In the genomic region with DNA sequence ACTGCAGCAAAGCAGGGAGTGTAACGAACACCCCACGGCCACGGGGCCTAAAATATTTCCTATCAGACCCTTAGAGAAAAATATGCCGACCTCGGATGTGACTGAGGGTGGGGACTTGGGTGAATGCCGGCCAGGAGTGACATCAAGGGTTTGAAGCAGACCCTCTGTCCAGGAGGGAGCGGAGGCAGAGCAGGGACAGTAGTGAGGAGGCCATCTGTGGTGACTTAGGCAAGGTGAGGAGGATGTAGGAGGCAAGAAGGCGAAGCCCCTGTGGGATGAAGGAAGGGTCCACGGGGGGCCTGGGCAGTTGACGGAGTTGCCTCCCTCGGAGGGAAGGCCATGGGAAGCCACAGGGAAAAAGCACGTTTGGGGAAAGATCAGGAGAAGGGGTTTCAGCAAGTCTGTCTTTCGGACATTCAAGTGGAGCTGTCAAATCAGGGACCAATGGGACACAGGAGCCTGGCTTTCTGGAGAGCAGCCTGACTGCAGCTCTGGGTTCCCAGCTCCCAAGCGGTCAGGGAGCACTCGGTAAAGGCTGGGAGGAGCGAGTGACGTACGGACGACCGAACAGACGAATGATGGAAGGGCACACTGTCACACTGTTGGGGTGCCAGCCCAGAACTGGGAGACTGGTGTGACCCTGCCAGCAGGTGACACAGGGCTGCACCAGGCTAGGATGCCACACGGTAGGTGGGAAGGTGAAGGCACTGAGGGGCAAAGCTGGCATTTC, we compare ENCODE assay signal across 21 cellular contexts.
DNase-seq lines count a peak whose midpoint lies in the region; ATAC-seq, FAIRE-seq and TF ChIP-seq lines count a peak whose summit lies in the region.
"Had no signal": no experiment of that assay in that cellular context is flagged by ENCODE, and none has a peak within 500 bp of the region (broad histone marks: within the 10 kb centered on the region; RNA-seq: fewer than 3 reads in every experiment).

No MANE protein-coding gene starts in this region.

- H2AK5ac ChIP-seq in neuronal stem cell (ENCODE audit: low read depth, low read length) = peak overlapping the region; percentile 35

- no peak overlapping the region for H4K91ac ChIP-seq in neuronal stem cell (ENCODE audit: low read depth, low read length, poor library complexity)

- H3K27me3 Mint-ChIP-seq in WTC11 (ENCODE audit: low read depth) (no peaks in the 10 kb centered on the region), endodermal cell (ENCODE audit: insufficient read depth) (no peaks in the 10 kb centered on the region)
- H3K27me3 Mint-ChIP-seq: B cell had no signal

- peaks cover 2% of the 10 kb centered on the region for H3K79me1 ChIP-seq in neuronal stem cell (ENCODE audit: low read depth, low read length)

- 94 to 95% methylated on average over 17 to 22 of the region's 22 CpGs for WGBS in endodermal cell (ENCODE audit: insufficient coverage in 1 of 2, insufficient read length in 1 of 2), 2 experiments
- WGBS in neuronal stem cell (ENCODE audit: extremely low coverage in 2 of 2, insufficient read length in 2 of 2, insufficient replicate concordance in 1 of 2), 2 donors = no CpG with 5 or more reads among the region's 22 CpGs
- 90 to 92% (median 92%) methylated on average over 22 of the region's 22 CpGs for WGBS in small intestine, 3 donors

- H3K9ac ChIP-seq in endodermal cell (ENCODE audit: extremely low read depth, low read length, poor library complexity, severe bottlenecking) = no peak overlapping the region
- H3K9ac ChIP-seq in neuronal stem cell (ENCODE audit: low read depth, low read length, poor library complexity) = peak overlapping the region; percentile 39

- H3K4me3 Mint-ChIP-seq in WTC11 = no peak overlapping the region
- H3K4me3 Mint-ChIP-seq in endodermal cell = no peak overlapping the region
- H3K4me3 Mint-ChIP-seq: B cell had no signal

- POLR2A ChIA-PET in WTC11 (lab: Charles Lee) = no interaction called here

- no peak overlapping the region for H2BK12ac ChIP-seq in neuronal stem cell (ENCODE audit: low read length)

- no peak overlapping the region for H4K8ac ChIP-seq in neuronal stem cell (ENCODE audit: low read depth, low read length)

- no peak overlapping the region for H2BK15ac ChIP-seq in neuronal stem cell (ENCODE audit: low read length)

- H3K4me2 ChIP-seq in neuronal stem cell (ENCODE audit: insufficient read depth, low read length, poor library complexity, severe bottlenecking) = no peak overlapping the region
- H3K4me2 ChIP-seq: A549 had no signal

- no peak overlapping the region for H3K23ac ChIP-seq in neuronal stem cell (ENCODE audit: low read depth, low read length, poor library complexity)

- H3K14ac ChIP-seq in neuronal stem cell (ENCODE audit: low read length) = no peak overlapping the region

- no peak overlapping the region for H2AFZ ChIP-seq in neuronal stem cell (ENCODE audit: low read length)

- peak overlapping the region; percentile 24 for H3K18ac ChIP-seq in neuronal stem cell (ENCODE audit: low read length)

- H3K36me3 Mint-ChIP-seq in WTC11 = no peaks in the 10 kb centered on the region
- peaks cover 41% of the 10 kb centered on the region for H3K36me3 Mint-ChIP-seq in endodermal cell (ENCODE audit: low read depth)
- H3K36me3 Mint-ChIP-seq: CD14-positive monocyte had no signal

- H3K27ac Mint-ChIP-seq in WTC11 (peak overlapping the region; percentile 14; the same call in 1 of the 2 replicates), endodermal cell (no peak overlapping the region)
- H3K27ac Mint-ChIP-seq: B cell, CD14-positive monocyte had no signal

- H2BK120ac ChIP-seq in neuronal stem cell (ENCODE audit: low read depth, low read length) = no peak overlapping the region

- peak; percentile 12 for DNase-seq in D341Med (ENCODE audit: low spot score)
- DNase-seq in WTC11 (ENCODE audit: low spot score) = no peak
- peak; percentile 44 for DNase-seq in endodermal cell
- DNase-seq in neuronal stem cell (ENCODE audit: low spot score) = no peak
- DNase-seq in anterior cingulate cortex (lab: John Stamatoyannopoulos, UW) = no peak
- no peak for DNase-seq in small intestine
- DNase-seq: DMS79, NCI-H1092, NCI-H1436, NCI-H2029, NCI-H226, NCI-H510A treated with DMSO at 0.1 percent for 48 hours, NCI-H748 treated with DMSO at 0.1 percent for 48 hours, Peyer's patch had no signal

- FAIRE-seq in small intestine (lab: Jason Lieb, UNC) = no peak
- FAIRE-seq: A549, GM19239, H54 had no signal

- H3K36me3 ChIP-seq in endodermal cell (ENCODE audit: control insufficient read depth, insufficient read depth, low read length) (peaks cover 10% of the 10 kb centered on the region), neuronal stem cell (replicated peaks in 1 of 2; ENCODE audit: control insufficient read depth in 2 of 2, insufficient read depth in 2 of 2, low read length in 2 of 2) (peaks cover 0 to 4% of the 10 kb centered on the region in 2 donors), small intestine (ENCODE audit: control insufficient read depth in 2 of 2, insufficient read depth in 2 of 2, low read length in 2 of 2) (no peaks in the 10 kb centered on the region)
- H3K36me3 ChIP-seq: Peyer's patch, SJSA1 had no signal

- TF ChIP-seq CTCF in WTC11 (IDR thresholded peaks at IDR 0.05) (no peak), endodermal cell (conservative IDR thresholded peaks at IDR 0.05) (no peak)

- H3K4me1 ChIP-seq in endodermal cell (ENCODE audit: control insufficient read depth, insufficient read depth, low read length) (peaks cover 3% of the 10 kb centered on the region), neuronal stem cell (ENCODE audit: control insufficient read depth in 2 of 2, insufficient read depth in 1 of 2, low read depth in 1 of 2, low read length in 2 of 2) (peaks cover 0 to 3% of the 10 kb centered on the region in 2 donors), small intestine (ENCODE audit: control insufficient read depth in 2 of 2, insufficient read depth in 1 of 2, low read depth in 1 of 2, low read length in 1 of 2) (no peaks in the 10 kb centered on the region)
- H3K4me1 ChIP-seq: SJSA1 had no signal

- CTCF ChIA-PET in WTC11 (lab: Charles Lee) = interaction anchor here (1.0 to 3.7 kb wide), 2 partner anchors 60 to 83 kb away, joined by 3 to 18 read pairs; no protein-coding TSS in a partner anchor

- H3K27ac ChIP-seq in endodermal cell (ENCODE audit: low read depth, low read length) = no peak overlapping the region
- no peak overlapping the region for H3K27ac ChIP-seq in neuronal stem cell (replicated peaks; ENCODE audit: low read length)
- H3K27ac ChIP-seq in small intestine (ENCODE audit: low read depth in 1 of 2, low read length in 1 of 2) = no peak overlapping the region
- H3K27ac ChIP-seq: A549, Peyer's patch, SJSA1 had no signal

- no peak for ATAC-seq in WTC11
- ATAC-seq in HG02642 (IDR thresholded peaks at IDR 0.05; ENCODE audit: poor library complexity, unreplicated experiment) = no peak
- ATAC-seq: A549 had no signal

- no peak overlapping the region for H2BK5ac ChIP-seq in neuronal stem cell (ENCODE audit: low read length)

- no peak overlapping the region for H3K4me3 ChIP-seq in endodermal cell (ENCODE audit: low read length)
- peak overlapping the region in 1 of 2 donors; percentile 37 for H3K4me3 ChIP-seq in neuronal stem cell (ENCODE audit: low read length in 2 of 2)
- H3K4me3 ChIP-seq in small intestine (ENCODE audit: low read depth in 1 of 2, low read length in 2 of 2) = no peak overlapping the region
- H3K4me3 ChIP-seq: A549, Peyer's patch, SJSA1 had no signal

- H3K9me3 Mint-ChIP-seq in WTC11 = no peaks in the 10 kb centered on the region
- no peaks in the 10 kb centered on the region for H3K9me3 Mint-ChIP-seq in endodermal cell

- no peaks in the 10 kb centered on the region for H3K27me3 ChIP-seq in endodermal cell (ENCODE audit: control insufficient read depth, insufficient read depth, low read length, poor library complexity, severe bottlenecking)
- no peaks in the 10 kb centered on the region for H3K27me3 ChIP-seq in neuronal stem cell (ENCODE audit: control insufficient read depth in 3 of 3, insufficient read depth in 3 of 3, low read depth in 1 of 3, low read length in 3 of 3)
- H3K27me3 ChIP-seq in small intestine (ENCODE audit: control insufficient read depth in 2 of 2, insufficient read depth in 2 of 2, low read length in 2 of 2) = no peaks in the 10 kb centered on the region
- H3K27me3 ChIP-seq: Peyer's patch, SJSA1 had no signal

- H3K9me3 ChIP-seq in endodermal cell (ENCODE audit: control insufficient read depth, low read length) (no peaks in the 10 kb centered on the region), neuronal stem cell (replicated peaks in 1 of 2; ENCODE audit: control insufficient read depth in 2 of 2, insufficient read depth in 1 of 2, low read depth in 1 of 2, low read length in 2 of 2) (no peaks in the 10 kb centered on the region), small intestine (ENCODE audit: control insufficient read depth, low read depth) (no peaks in the 10 kb centered on the region)
- H3K9me3 ChIP-seq: A549, Peyer's patch, SJSA1 had no signal

- no peak overlapping the region for H3K4ac ChIP-seq in neuronal stem cell (ENCODE audit: low read length)

- H3K4me1 Mint-ChIP-seq in WTC11 (no peaks in the 10 kb centered on the region), endodermal cell (peaks cover 1% of the 10 kb centered on the region)
- H3K4me1 Mint-ChIP-seq: B cell, CD14-positive monocyte had no signal

TF ChIP-seq in WTC11, 78 proteins besides CTCF, POLR2A, EP300 and RAD21 (continues in another document):
- TF ChIP-seq RELA (CRISPR knock-in tag; IDR thresholded peaks at IDR 0.05; ENCODE audit: borderline replicate concordance) (no peak), MXD4 (CRISPR knock-in tag; IDR thresholded peaks at IDR 0.05; ENCODE audit: borderline replicate concordance) (no peak), HMGA2 (CRISPR knock-in tag; IDR thresholded peaks at IDR 0.05) (no peak), FOXK1 (CRISPR knock-in tag; IDR thresholded peaks at IDR 0.05) (no peak), ATF1 (CRISPR knock-in tag; IDR thresholded peaks at IDR 0.05) (no peak), FOXP4 (CRISPR knock-in tag; IDR thresholded peaks at IDR 0.05) (no peak), NFYB (CRISPR knock-in tag; conservative IDR thresholded peaks at IDR 0.05; ENCODE audit: low read depth) (no peak), PRRX2 (CRISPR knock-in tag; IDR thresholded peaks at IDR 0.05) (no peak)

Comparison
In these comparisons a context has a peak if more than half of its experiments do, and no peak if none do; other contexts are left out.
1. DNase-seq: peak in D341Med (single experiment) and endodermal cell (single experiment); none in WTC11 (single experiment), neuronal stem cell (single experiment), anterior cingulate cortex (0 of 58) and small intestine (single experiment).